Comparison of ENCODE assay signal across 9 cellular contexts in genomic region chr5:80181618-80182211, GRCh38.
A peak's percentile ranks its signal among the peaks of the same experiment; 100 is the strongest.
DNase-seq lines count a peak whose midpoint lies in the region; ATAC-seq and TF ChIP-seq lines count a peak whose summit lies in the region.
"Had no signal": no experiment of that assay in that cellular context is flagged by ENCODE, and none has a peak within 500 bp of the region (broad histone marks: within the 10 kb centered on the region; RNA-seq: fewer than 3 reads in every experiment).

No MANE protein-coding gene starts in this region.

- intact Hi-C loops in ovary (cut with DNase I) = no loop called here

- TF ChIP-seq CTCF in endodermal cell (conservative IDR thresholded peaks at IDR 0.05) (no peak), ovary (IDR thresholded peaks at IDR 0.05) (no peak)

- no peaks in the 10 kb centered on the region for H3K27me3 Mint-ChIP-seq in activated T-cell treated with anti-CD3 and anti-CD28 coated beads, Interleukin-2, amount 50 U/mL, for 4 hours (ENCODE audit: low read depth)
- no peaks in the 10 kb centered on the region for H3K27me3 Mint-ChIP-seq in endodermal cell (ENCODE audit: insufficient read depth)
- no peaks in the 10 kb centered on the region for H3K27me3 Mint-ChIP-seq in stimulated activated naive CD8-positive, alpha-beta T cell treated with anti-CD3 and anti-CD28 coated beads, Interleukin-15, Interleukin-2, amounts not matched to agents 100 ng/mL and 50 ng/mL, for 24 hours

- in situ Hi-C loops in SK-MEL-5 (cut with HindIII; ENCODE audit: low pct_unique_long_range_greater_than_20kb, low sequenced_read_pairs) = no loop called here

- peak overlapping the region; percentile 71 for H3K27ac Mint-ChIP-seq in endodermal cell
- H3K27ac Mint-ChIP-seq in stimulated activated naive CD8-positive, alpha-beta T cell treated with anti-CD3 and anti-CD28 coated beads, Interleukin-15, Interleukin-2, amounts not matched to agents 100 ng/mL and 50 ng/mL, for 24 hours = peak overlapping the region; percentile 81

- TF ChIP-seq EP300 in ovary (IDR thresholded peaks at IDR 0.05) = no peak

- no peaks in the 10 kb centered on the region for H3K27me3 ChIP-seq in endodermal cell (ENCODE audit: control insufficient read depth, insufficient read depth, low read length, poor library complexity, severe bottlenecking)
- H3K27me3 ChIP-seq in ovary = no peaks in the 10 kb centered on the region

- peaks cover 3% of the 10 kb centered on the region for H3K36me3 Mint-ChIP-seq in activated T-cell treated with anti-CD3 and anti-CD28 coated beads, Interleukin-2, amount 50 U/mL, for 4 hours (ENCODE audit: insufficient read depth)
- peaks cover 27% of the 10 kb centered on the region for H3K36me3 Mint-ChIP-seq in endodermal cell (ENCODE audit: low read depth)
- peaks cover 15% of the 10 kb centered on the region for H3K36me3 Mint-ChIP-seq in stimulated activated naive CD8-positive, alpha-beta T cell treated with anti-CD3 and anti-CD28 coated beads, Interleukin-15, Interleukin-2, amounts not matched to agents 100 ng/mL and 50 ng/mL, for 24 hours (ENCODE audit: low read depth)

- H3K9me3 Mint-ChIP-seq in activated T-cell treated with anti-CD3 and anti-CD28 coated beads, Interleukin-2, amount 50 U/mL, for 4 hours = no peaks in the 10 kb centered on the region
- no peaks in the 10 kb centered on the region for H3K9me3 Mint-ChIP-seq in endodermal cell
- H3K9me3 Mint-ChIP-seq in stimulated activated naive CD8-positive, alpha-beta T cell treated with anti-CD3 and anti-CD28 coated beads, Interleukin-15, Interleukin-2, amounts not matched to agents 100 ng/mL and 50 ng/mL, for 24 hours = no peaks in the 10 kb centered on the region

- H3K27ac ChIP-seq in endodermal cell (ENCODE audit: low read depth, low read length) (no peak overlapping the region), ovary (no peak overlapping the region)
- H3K27ac ChIP-seq: parathyroid adenoma had no signal

- peak; percentile 17 for DNase-seq in activated T-cell treated with anti-CD3 and anti-CD28 coated beads, Interleukin-2, amount 50 U/mL, for 4 hours
- DNase-seq in activated T-cell treated with anti-CD3 and anti-CD28 coated beads, Interleukin-2, amount 50 U/mL, for 1 hour = no peak
- peak; percentile 62 for DNase-seq in SK-MEL-5 (ENCODE audit: low read depth, low spot score)
- no peak for DNase-seq in endodermal cell
- DNase-seq in NCI-H82 treated with DMSO at 0.1 percent for 48 hours (lab: John Stamatoyannopoulos, UW; ENCODE audit: unreplicated experiment) = no peak
- DNase-seq in ovary = no peak

- H3K9me3 ChIP-seq in endodermal cell (ENCODE audit: control insufficient read depth, low read length) (no peaks in the 10 kb centered on the region), ovary (no peaks in the 10 kb centered on the region)

- peak; percentile 29 to 33 for ATAC-seq in activated T-cell treated with anti-CD3 and anti-CD28 coated beads, Interleukin-2, amount 50 U/mL, for 4 hours
- no peak for ATAC-seq in SK-N-SH treated with all-trans-retinoic acid at 6 μM for 48 hours

- H3K4me3 Mint-ChIP-seq in activated T-cell treated with anti-CD3 and anti-CD28 coated beads, Interleukin-2, amount 50 U/mL, for 4 hours = peak overlapping the region; percentile 47
- H3K4me3 Mint-ChIP-seq in endodermal cell = no peak overlapping the region
- H3K4me3 Mint-ChIP-seq in stimulated activated naive CD8-positive, alpha-beta T cell treated with anti-CD3 and anti-CD28 coated beads, Interleukin-15, Interleukin-2, amounts not matched to agents 100 ng/mL and 50 ng/mL, for 24 hours = peak overlapping the region; percentile 44

- no peak overlapping the region for H3K4me3 ChIP-seq in endodermal cell (ENCODE audit: low read length)
- no peak overlapping the region for H3K4me3 ChIP-seq in ovary

- H3K9ac ChIP-seq in endodermal cell (ENCODE audit: extremely low read depth, low read length, poor library complexity, severe bottlenecking) = no peak overlapping the region
- H3K9ac ChIP-seq: parathyroid adenoma had no signal

- H3K4me1 Mint-ChIP-seq in activated T-cell treated with anti-CD3 and anti-CD28 coated beads, Interleukin-2, amount 50 U/mL, for 4 hours (ENCODE audit: low read depth) = peaks cover 87% of the 10 kb centered on the region
- H3K4me1 Mint-ChIP-seq in endodermal cell = peaks cover 60% of the 10 kb centered on the region
- H3K4me1 Mint-ChIP-seq in stimulated activated naive CD8-positive, alpha-beta T cell treated with anti-CD3 and anti-CD28 coated beads, Interleukin-15, Interleukin-2, amounts not matched to agents 100 ng/mL and 50 ng/mL, for 24 hours (ENCODE audit: low read depth) = peaks cover 89% of the 10 kb centered on the region

- TF ChIP-seq POLR2A in ovary (IDR thresholded peaks at IDR 0.05) = no peak

- H3K4me1 ChIP-seq in endodermal cell (ENCODE audit: control insufficient read depth, insufficient read depth, low read length) (peaks cover 28% of the 10 kb centered on the region), ovary (ENCODE audit: insufficient read depth) (peaks cover 11% of the 10 kb centered on the region)

- 80 to 94% methylated on average over 1 to 5 of the region's 5 CpGs for WGBS in endodermal cell (ENCODE audit: insufficient coverage in 1 of 2, insufficient read length in 1 of 2), 2 experiments
- WGBS in ovary, 3 donors = 38 to 58% (median 54%) methylated on average over 5 of the region's 5 CpGs

- H3K36me3 ChIP-seq in endodermal cell (ENCODE audit: control insufficient read depth, insufficient read depth, low read length) (peaks cover 32% of the 10 kb centered on the region), ovary (no peaks in the 10 kb centered on the region)

TF ChIP-seq in SK-N-SH treated with all-trans-retinoic acid at 6 μM for 48 hours, 23 proteins besides CTCF, POLR2A, EP300 and RAD21 (continues in another document):
- TF ChIP-seq, protein P1, sequence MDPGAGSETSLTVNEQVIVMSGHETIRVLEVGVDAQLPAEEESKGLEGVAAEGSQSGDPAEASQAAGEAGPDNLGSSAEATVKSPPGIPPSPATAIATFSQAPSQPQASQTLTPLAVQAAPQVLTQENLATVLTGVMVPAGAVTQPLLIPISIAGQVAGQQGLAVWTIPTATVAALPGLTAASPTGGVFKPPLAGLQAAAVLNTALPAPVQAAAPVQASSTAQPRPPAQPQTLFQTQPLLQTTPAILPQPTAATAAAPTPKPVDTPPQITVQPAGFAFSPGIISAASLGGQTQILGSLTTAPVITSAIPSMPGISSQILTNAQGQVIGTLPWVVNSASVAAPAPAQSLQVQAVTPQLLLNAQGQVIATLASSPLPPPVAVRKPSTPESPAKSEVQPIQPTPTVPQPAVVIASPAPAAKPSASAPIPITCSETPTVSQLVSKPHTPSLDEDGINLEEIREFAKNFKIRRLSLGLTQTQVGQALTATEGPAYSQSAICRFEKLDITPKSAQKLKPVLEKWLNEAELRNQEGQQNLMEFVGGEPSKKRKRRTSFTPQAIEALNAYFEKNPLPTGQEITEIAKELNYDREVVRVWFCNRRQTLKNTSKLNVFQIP (CRISPR knock-in tag; IDR thresholded peaks at IDR 0.05; ENCODE audit: borderline replicate concordance, low read depth) = no peak
- TF ChIP-seq PPARA (CRISPR knock-in tag; IDR thresholded peaks at IDR 0.05; ENCODE audit: borderline replicate concordance) (no peak), ESRRG (CRISPR knock-in tag; IDR thresholded peaks at IDR 0.05) (no peak), GLIS3 (CRISPR knock-in tag; IDR thresholded peaks at IDR 0.05) (no peak), CREB5 (CRISPR knock-in tag; IDR thresholded peaks at IDR 0.05; ENCODE audit: low read depth) (no peak), OSR1 (CRISPR knock-in tag; IDR thresholded peaks at IDR 0.05) (no peak), BACH2 (CRISPR knock-in tag; IDR thresholded peaks at IDR 0.05; ENCODE audit: borderline replicate concordance) (no peak)
- TF ChIP-seq, protein P2, sequence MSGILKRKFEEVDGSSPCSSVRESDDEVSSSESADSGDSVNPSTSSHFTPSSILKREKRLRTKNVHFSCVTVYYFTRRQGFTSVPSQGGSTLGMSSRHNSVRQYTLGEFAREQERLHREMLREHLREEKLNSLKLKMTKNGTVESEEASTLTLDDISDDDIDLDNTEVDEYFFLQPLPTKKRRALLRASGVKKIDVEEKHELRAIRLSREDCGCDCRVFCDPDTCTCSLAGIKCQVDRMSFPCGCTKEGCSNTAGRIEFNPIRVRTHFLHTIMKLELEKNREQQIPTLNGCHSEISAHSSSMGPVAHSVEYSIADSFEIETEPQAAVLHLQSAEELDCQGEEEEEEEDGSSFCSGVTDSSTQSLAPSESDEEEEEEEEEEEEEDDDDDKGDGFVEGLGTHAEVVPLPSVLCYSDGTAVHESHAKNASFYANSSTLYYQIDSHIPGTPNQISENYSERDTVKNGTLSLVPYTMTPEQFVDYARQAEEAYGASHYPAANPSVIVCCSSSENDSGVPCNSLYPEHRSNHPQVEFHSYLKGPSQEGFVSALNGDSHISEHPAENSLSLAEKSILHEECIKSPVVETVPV (CRISPR knock-in tag; IDR thresholded peaks at IDR 0.05) = no peak

Comparison
In these comparisons a context has a peak if more than half of its experiments do, and no peak if none do; other contexts are left out.
1. DNase-seq: peak in activated T-cell treated with anti-CD3 and anti-CD28 coated beads, Interleukin-2, amount 50 U/mL, for 4 hours (single experiment) and SK-MEL-5 (single experiment); none in activated T-cell treated with anti-CD3 and anti-CD28 coated beads, Interleukin-2, amount 50 U/mL, for 1 hour (single experiment), endodermal cell (single experiment), NCI-H82 treated with DMSO at 0.1 percent for 48 hours (single experiment) and ovary (0 of 5).